ENCODE assay signal across 1 cellular context in the genomic region with DNA sequence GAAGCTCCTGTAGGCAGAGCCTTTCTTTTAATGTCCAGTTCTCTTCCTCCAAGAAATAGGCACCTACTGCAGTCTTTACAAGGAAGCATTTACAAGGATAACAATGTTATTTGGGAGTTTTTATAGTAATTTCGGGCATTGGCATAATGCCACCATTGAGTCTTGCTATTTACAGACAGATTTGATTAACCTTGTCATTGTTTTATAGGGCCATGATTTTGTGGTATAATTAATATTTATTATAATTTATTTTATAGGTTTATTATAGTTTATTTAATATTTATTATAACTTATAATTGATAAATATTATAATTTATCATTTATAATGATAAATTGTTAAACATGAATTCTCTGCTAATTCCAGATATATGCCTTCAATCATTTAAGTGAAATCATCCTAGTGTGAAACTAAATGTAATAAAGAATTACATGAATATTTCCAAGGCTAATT.
TF ChIP-seq lines count a peak whose summit lies in the region.

No MANE protein-coding gene starts in this region.

TF ChIP-seq in HepG2, 621 proteins besides CTCF, POLR2A, EP300 and RAD21 (continued from another document):
- no peak for TF ChIP-seq ZNF317 (CRISPR knock-in tag; IDR thresholded peaks at IDR 0.05)
- TF ChIP-seq MTF2 (CRISPR knock-in tag; IDR thresholded peaks at IDR 0.05; ENCODE audit: borderline replicate concordance) = no peak
- no peak for TF ChIP-seq ZNF652 (CRISPR knock-in tag; IDR thresholded peaks at IDR 0.05; ENCODE audit: borderline replicate concordance, low read depth)
